16 cellular contexts compared by ENCODE assay signal in genomic region chr10:86373828-86374227, GRCh38. TPM values are rescaled to one million over a fixed set of nuclear protein-coding genes. Genes with fewer than 3 reads are reported as not detected.
"Had no signal": no experiment of that assay in that cellular context is flagged by ENCODE, and none has a peak within 500 bp of the region (broad histone marks: within the 10 kb centered on the region; RNA-seq: fewer than 3 reads in every experiment).

No MANE protein-coding gene starts in this region.

- ATAC-seq: gastroesophageal sphincter had no signal

- DNase-seq: activated CD4-positive, alpha-beta T cell treated with anti-CD3 and anti-CD28 coated beads for 1 hour; activated CD4-positive, alpha-beta T cell treated with anti-CD3 and anti-CD28 coated beads, Interleukin-2, amount 50 U/mL, for 4 hours; activated naive CD4-positive, alpha-beta T cell; cerebellar nuclear complex; stimulated activated CD4-positive, alpha-beta T cell treated with anti-CD3 and anti-CD28 coated beads, Interleukin-4, amount 100 ng/mL, for 1 hour; stimulated activated naive CD4-positive, alpha-beta T cell; T-helper 1 cell; T1000; trophoblast cell had no signal

- H3K27ac ChIP-seq: ascending aorta, breast epithelium, gastroesophageal sphincter, parathyroid adenoma, SK-N-MC had no signal

- H3K4me3 ChIP-seq: ascending aorta, breast epithelium, gastroesophageal sphincter, SK-N-MC had no signal

- H3K4me1 ChIP-seq: parathyroid adenoma had no signal

- H3K9ac ChIP-seq: parathyroid adenoma had no signal

- H3K9me3 Mint-ChIP-seq: neural crest cell had no signal

- H3K9me3 ChIP-seq: ascending aorta, breast epithelium, gastroesophageal sphincter had no signal

- H3K4me3 Mint-ChIP-seq: neural crest cell had no signal

- H2AFZ ChIP-seq: parathyroid adenoma had no signal

- H3K27me3 ChIP-seq: breast epithelium had no signal

- H3K79me2 ChIP-seq: parathyroid adenoma had no signal

- H3K36me3 ChIP-seq: ascending aorta, breast epithelium, gastroesophageal sphincter had no signal

RNA-seq across cellular contexts. Expression of gene GRID1, which starts 7.2 kb away (rescaled TPM):
- total RNA-seq: lung microvascular endothelial cell had no signal
